8 cellular contexts compared by ENCODE assay signal in genomic region chr10:27242951-27243551, GRCh38. TPM values are rescaled to one million over a fixed set of nuclear protein-coding genes. Genes with fewer than 3 reads are reported as not detected.
DNase-seq lines count a peak whose midpoint lies in the region; ATAC-seq and TF ChIP-seq lines count a peak whose summit lies in the region.

No MANE protein-coding gene starts in this region.

- H3K36me3 ChIP-seq in lower lobe of right lung = no peaks in the 10 kb centered on the region

- intact Hi-C loops in lower lobe of right lung (cut with DNase I) = no loop called here

- peak overlapping the region; percentile 90 for H3K4me3 ChIP-seq in lower lobe of right lung

- TF ChIP-seq CTCF in lower lobe of right lung (IDR thresholded peaks at IDR 0.05) = no peak

- no peaks in the 10 kb centered on the region for H3K27me3 ChIP-seq in lower lobe of right lung (ENCODE audit: low read depth)

- ATAC-seq in HG02973 (IDR thresholded peaks at IDR 0.05; ENCODE audit: unreplicated experiment) (peak; percentile 30), lower lobe of right lung (peak; percentile 76 to 79)

- no peaks in the 10 kb centered on the region for H3K9me3 ChIP-seq in lower lobe of right lung

- peak; percentile 37 for DNase-seq in NK-92 treated with Interleukin-12 subunit alpha and Interleukin-12 subunit beta, amount 100 ng/mL, for 24 hours (lab: John Stamatoyannopoulos, UW)
- DNase-seq in NK-92 (lab: John Stamatoyannopoulos, UW; ENCODE audit: unreplicated experiment) = no peak
- DNase-seq in NCI-H526 treated with DMSO at 0.1 percent for 48 hours (lab: John Stamatoyannopoulos, UW) = peak; percentile 18
- peak; percentile 33 to 71 for DNase-seq in activated CD4-positive, alpha-beta T cell treated with anti-CD3 and anti-CD28 coated beads, Interleukin-2, amount 50 U/mL, for 24 hours (ENCODE audit: low read depth in 1 of 2, low spot score in 1 of 2)
- peak; percentile 51 for DNase-seq in effector CD4-positive, alpha-beta T cell
- no peak for DNase-seq in lower lobe of right lung
- DNase-seq in stimulated activated CD4-positive, alpha-beta T cell treated with anti-CD3 and anti-CD28 coated beads, Interleukin-4, amount 100 ng/mL, for 48 hours (ENCODE audit: low read depth in 2 of 2) = peak; percentile 45 to 50

- H3K4me1 ChIP-seq in lower lobe of right lung = peaks cover 33% of the 10 kb centered on the region

- H3K27ac ChIP-seq in lower lobe of right lung = peak overlapping the region; percentile 96

RNA-seq across cellular contexts. Expression of gene ACBD5, which starts 2.5 kb away (rescaled TPM):
- 27.9 TPM for total RNA-seq in lower lobe of right lung

Comparison
In these comparisons a context has a peak if more than half of its experiments do, and no peak if none do; other contexts are left out.
1. DNase-seq: peak in NK-92 treated with Interleukin-12 subunit alpha and Interleukin-12 subunit beta, amount 100 ng/mL, for 24 hours (single experiment), NCI-H526 treated with DMSO at 0.1 percent for 48 hours (single experiment), activated CD4-positive, alpha-beta T cell treated with anti-CD3 and anti-CD28 coated beads, Interleukin-2, amount 50 U/mL, for 24 hours (2 of 2), effector CD4-positive, alpha-beta T cell (single experiment) and stimulated activated CD4-positive, alpha-beta T cell treated with anti-CD3 and anti-CD28 coated beads, Interleukin-4, amount 100 ng/mL, for 48 hours (2 of 2); none in NK-92 (single experiment) and lower lobe of right lung (single experiment).